Comparison of ENCODE assay signal across 8 cellular contexts in the genomic region with DNA sequence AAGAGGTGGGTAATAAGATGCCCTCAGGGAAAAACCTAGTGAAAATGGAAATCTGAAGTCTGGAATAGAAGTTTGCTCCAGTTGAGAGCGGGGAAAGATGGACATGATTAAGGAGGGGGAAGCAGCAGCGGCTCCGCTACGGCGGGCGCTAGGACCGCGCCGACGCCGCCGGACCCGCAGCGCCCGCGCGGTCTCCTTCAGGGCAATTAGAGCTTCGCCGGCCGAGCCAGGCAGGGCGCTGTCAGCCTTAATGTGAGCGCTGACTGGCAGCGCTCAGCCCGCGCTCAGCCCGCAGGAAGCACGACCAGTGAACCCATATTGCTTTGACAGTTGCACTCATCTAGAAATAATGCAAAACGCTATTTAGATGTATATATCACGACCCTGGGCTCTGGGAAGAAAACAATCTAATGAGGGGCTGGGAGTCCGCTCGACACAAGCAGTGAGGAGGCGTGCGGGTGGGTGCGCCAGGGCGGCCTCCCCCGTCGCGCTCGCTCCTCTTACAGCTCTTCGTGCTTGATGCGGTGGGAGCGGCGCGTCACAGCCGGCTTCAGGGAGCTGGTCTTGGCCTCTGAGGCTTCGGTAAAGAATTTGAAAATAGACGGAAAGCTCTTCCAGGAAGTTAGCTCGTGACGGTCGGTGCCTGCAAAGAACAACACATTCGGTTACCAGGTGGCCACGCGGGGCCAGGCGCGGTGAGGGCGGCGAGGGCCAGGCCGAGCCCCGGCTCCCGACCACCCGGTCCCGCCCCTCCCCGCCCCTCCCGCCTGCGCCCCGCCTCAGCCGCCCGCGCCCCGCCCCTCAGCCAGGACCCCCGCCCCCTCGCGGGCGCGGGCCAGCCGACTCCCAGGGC. TPM values are rescaled to one million over a fixed set of nuclear protein-coding genes. Genes with fewer than 3 reads are reported as not detected.
A peak's percentile ranks its signal among the peaks of the same experiment; 100 is the strongest.
DNase-seq lines count a peak whose midpoint lies in the region; ATAC-seq and TF ChIP-seq lines count a peak whose summit lies in the region.

No MANE protein-coding gene starts in this region.

- peak; percentile 94 for ATAC-seq in HG02884 (IDR thresholded peaks at IDR 0.05; ENCODE audit: unreplicated experiment)
- ATAC-seq in gastrocnemius medialis = peak; percentile 75 to 79

- H3K9me3 ChIP-seq in iPS-18a (ENCODE audit: control insufficient read depth, low read depth, low read length) (no peaks in the 10 kb centered on the region), gastrocnemius medialis (no peaks in the 10 kb centered on the region)

- H3K27ac ChIP-seq in brain microvascular endothelial cell (peak overlapping the region; percentile 69), iPS-18a (ENCODE audit: low read length) (no peak overlapping the region), gastrocnemius medialis (peak overlapping the region; percentile 58 to 63 (median 60))

- peak; percentile 30 for DNase-seq in activated T-cell treated with anti-CD3 and anti-CD28 coated beads for 1 hour (ENCODE audit: low read depth)
- no peak for DNase-seq in activated T-cell treated with anti-CD3 and anti-CD28 coated beads for 4 hours
- DNase-seq in NCI-H1417 (lab: John Stamatoyannopoulos, UW) = peak; percentile 83 to 87 (median 85)
- peak; percentile 57 for DNase-seq in brain microvascular endothelial cell
- no peak for DNase-seq in gastrocnemius medialis

- no peak overlapping the region for H3K9ac ChIP-seq in iPS-18a (ENCODE audit: low read length)

- H3K36me3 Mint-ChIP-seq in T-helper 1 cell treated with Interleukin-12 subunit alpha and Interleukin-12 subunit beta and Interleukin-4 antibody, amounts not matched to agents 30 μg/mL and 1 μg/mL, for 36 hours (ENCODE audit: low read depth) = no peaks in the 10 kb centered on the region

- intact Hi-C loops in gastrocnemius medialis (cut with DNase I; ENCODE audit: low total_unique reads) = loop anchor here (5.0 kb wide), 1 partner anchor 43 kb away; no protein-coding TSS in a partner anchor

- H3K27me3 ChIP-seq in brain microvascular endothelial cell (replicated peaks) = no peaks in the 10 kb centered on the region
- peaks cover 87% of the 10 kb centered on the region for H3K27me3 ChIP-seq in iPS-18a (ENCODE audit: control insufficient read depth, insufficient read depth, low read length)
- peaks cover 0 to 6% (median 6%) of the 10 kb centered on the region in 3 donors for H3K27me3 ChIP-seq in gastrocnemius medialis

- H3K4me1 ChIP-seq in iPS-18a (ENCODE audit: control insufficient read depth, low read depth, low read length) (peaks cover 8% of the 10 kb centered on the region), gastrocnemius medialis (peaks cover 0 to 10% of the 10 kb centered on the region in 2 donors)

- TF ChIP-seq CTCF in brain microvascular endothelial cell (IDR thresholded peaks at IDR 0.05; ENCODE audit: low read depth, low read length, missing control alignments) = peak; percentile 28
- no peak for TF ChIP-seq CTCF in gastrocnemius medialis (IDR thresholded peaks at IDR 0.05 in 4 of 5, conservative IDR thresholded peaks at IDR 0.05 in 1 of 5)

- TF ChIP-seq POLR2A in gastrocnemius medialis (IDR thresholded peaks at IDR 0.05) = no peak

- H3K4me3 ChIP-seq in brain microvascular endothelial cell (ENCODE audit: low read depth, low read length) = peak overlapping the region; percentile 70
- H3K4me3 ChIP-seq in iPS-18a (ENCODE audit: low read length) = peak overlapping the region; percentile 76
- H3K4me3 ChIP-seq in gastrocnemius medialis = peak overlapping the region; percentile 71 to 81 (median 74)

- H3K4me1 Mint-ChIP-seq in T-helper 1 cell treated with Interleukin-12 subunit alpha and Interleukin-12 subunit beta and Interleukin-4 antibody, amounts not matched to agents 30 μg/mL and 1 μg/mL, for 36 hours (ENCODE audit: low read depth) = peaks cover 14% of the 10 kb centered on the region

- H3K36me3 ChIP-seq in brain microvascular endothelial cell (replicated peaks) (no peaks in the 10 kb centered on the region), iPS-18a (ENCODE audit: control insufficient read depth, low read depth, low read length) (no peaks in the 10 kb centered on the region), gastrocnemius medialis (no peaks in the 10 kb centered on the region)

- no peaks in the 10 kb centered on the region for H3K9me3 Mint-ChIP-seq in T-helper 1 cell treated with Interleukin-12 subunit alpha and Interleukin-12 subunit beta and Interleukin-4 antibody, amounts not matched to agents 30 μg/mL and 1 μg/mL, for 36 hours

- H3K27ac Mint-ChIP-seq in T-helper 1 cell treated with Interleukin-12 subunit alpha and Interleukin-12 subunit beta and Interleukin-4 antibody, amounts not matched to agents 30 μg/mL and 1 μg/mL, for 36 hours = peak overlapping the region; percentile 1

- peak overlapping the region; percentile 90 for H3K4me3 Mint-ChIP-seq in T-helper 1 cell treated with Interleukin-12 subunit alpha and Interleukin-12 subunit beta and Interleukin-4 antibody, amounts not matched to agents 30 μg/mL and 1 μg/mL, for 36 hours

- peaks cover 68% of the 10 kb centered on the region for H3K27me3 Mint-ChIP-seq in T-helper 1 cell treated with Interleukin-12 subunit alpha and Interleukin-12 subunit beta and Interleukin-4 antibody, amounts not matched to agents 30 μg/mL and 1 μg/mL, for 36 hours (ENCODE audit: low read depth)

- in situ Hi-C loops in brain microvascular endothelial cell (cut with HindIII; ENCODE audit: low pct_ligation_motif_present, low sequenced_read_pairs) = no loop called here
- in situ Hi-C loops in gastrocnemius medialis (cut with MboI; ENCODE audit: low sequenced_read_pairs in 4 of 4) = loop anchor here in 2 of 4 donors (25.0 kb wide), 2 partner anchors 292 to 492 kb away; a partner anchor contains a TSS

RNA-seq across cellular contexts. Expression of a gene that starts 37.7 kb away (rescaled TPM):
- total RNA-seq in gastrocnemius medialis = under 1 TPM in 2 of 4 donors, not detected in 2; 0.36 to 0.55 TPM

RNA-seq across cellular contexts. Expression of a gene that starts 39.7 kb away (rescaled TPM):
- total RNA-seq in gastrocnemius medialis = under 1 TPM in 2 of 4 donors, not detected in 2; 0.13 to 0.85 TPM

Comparison
In these comparisons a context has a peak if more than half of its experiments do, and no peak if none do; other contexts are left out.
1. DNase-seq: peak in activated T-cell treated with anti-CD3 and anti-CD28 coated beads for 1 hour (single experiment), NCI-H1417 (3 of 3) and brain microvascular endothelial cell (single experiment); none in activated T-cell treated with anti-CD3 and anti-CD28 coated beads for 4 hours (single experiment) and gastrocnemius medialis (0 of 2).
2. Peak in every context shown above with its lines, with median percentiles within 50 percentile points of each other: H3K4me3 ChIP-seq.